ENCODE assay signal across 7 cellular contexts in the genomic region with DNA sequence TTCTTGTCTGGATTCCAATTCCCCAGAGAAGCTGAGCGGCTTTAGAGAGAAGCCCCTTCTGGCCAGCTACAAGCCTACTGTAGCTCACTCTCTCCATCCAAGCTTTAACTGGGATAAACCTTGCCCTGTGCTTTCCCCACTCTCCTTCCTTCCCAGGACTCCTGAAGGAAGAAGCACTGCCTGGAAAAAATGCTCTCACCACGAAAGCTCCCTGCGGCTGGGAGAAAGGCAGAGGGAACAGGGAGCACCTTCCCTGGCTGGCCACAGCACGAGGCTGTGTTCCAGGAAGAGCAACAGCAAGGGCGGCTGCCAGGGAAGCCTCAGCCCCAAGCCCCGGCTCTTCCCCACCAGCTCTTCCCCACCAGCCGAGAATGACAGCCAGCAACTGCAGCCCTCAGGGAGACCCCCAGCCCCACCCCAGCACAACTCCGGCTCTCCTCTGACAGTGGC. TPM values are rescaled to one million over a fixed set of nuclear protein-coding genes. Genes with fewer than 3 reads are reported as not detected.
DNase-seq lines count a peak whose midpoint lies in the region; ATAC-seq and TF ChIP-seq lines count a peak whose summit lies in the region.

No MANE protein-coding gene starts in this region.

- H3K4me1 ChIP-seq in iPS-15b (ENCODE audit: control insufficient read depth, insufficient read depth, low read length) = peaks cover 8% of the 10 kb centered on the region

- H3K9ac ChIP-seq in iPS-15b (ENCODE audit: low read depth, low read length) = peak overlapping the region; percentile 54

- in situ Hi-C loops in ACHN (cut with HindIII; ENCODE audit: low pct_ligation_motif_present, low pct_unique_long_range_greater_than_20kb, low sequenced_read_pairs) = no loop called here

- H3K36me3 Mint-ChIP-seq in HFFc6 (ENCODE audit: low read depth) = no peaks in the 10 kb centered on the region; the same call in 1 of the 2 replicates
- peaks cover 33% of the 10 kb centered on the region for H3K36me3 Mint-ChIP-seq in activated naive CD8-positive, alpha-beta T cell treated with anti-CD3 and anti-CD28 coated beads, Interleukin-2, amount 50 U/mL, for 24 hours (ENCODE audit: low read depth)
- H3K36me3 Mint-ChIP-seq in stimulated activated naive B cell treated with anti-CD40 and anti-IgM and Interleukin-4, amounts not matched to agents 10 μg/mL and 1 μg/mL and 100 μg/mL, for 72 hours = peaks cover 24 to 56% of the 10 kb centered on the region in 2 donors

- ATAC-seq in activated naive CD8-positive, alpha-beta T cell treated with anti-CD3 and anti-CD28 coated beads, Interleukin-2, amount 50 U/mL, for 24 hours = no peak
- no peak for ATAC-seq in stimulated activated naive B cell treated with anti-CD40 and anti-IgM and Interleukin-4, amounts not matched to agents 10 μg/mL and 1 μg/mL and 100 μg/mL, for 72 hours (replicated peaks)

- peaks cover 77% of the 10 kb centered on the region for H3K4me1 Mint-ChIP-seq in HFFc6 (ENCODE audit: low read depth)
- peaks cover 86% of the 10 kb centered on the region for H3K4me1 Mint-ChIP-seq in activated naive CD8-positive, alpha-beta T cell treated with anti-CD3 and anti-CD28 coated beads, Interleukin-2, amount 50 U/mL, for 24 hours
- H3K4me1 Mint-ChIP-seq in stimulated activated naive B cell treated with anti-CD40 and anti-IgM and Interleukin-4, amounts not matched to agents 10 μg/mL and 1 μg/mL and 100 μg/mL, for 72 hours = peaks cover 70 to 89% of the 10 kb centered on the region in 2 donors

- TF ChIP-seq CTCF in HFFc6 (IDR thresholded peaks at IDR 0.05) = no peak

- no peaks in the 10 kb centered on the region for H3K9me3 Mint-ChIP-seq in HFFc6
- H3K9me3 Mint-ChIP-seq in activated naive CD8-positive, alpha-beta T cell treated with anti-CD3 and anti-CD28 coated beads, Interleukin-2, amount 50 U/mL, for 24 hours = no peaks in the 10 kb centered on the region
- H3K9me3 Mint-ChIP-seq in stimulated activated naive B cell treated with anti-CD40 and anti-IgM and Interleukin-4, amounts not matched to agents 10 μg/mL and 1 μg/mL and 100 μg/mL, for 72 hours = no peaks in the 10 kb centered on the region

- H3K4me3 Mint-ChIP-seq in HFFc6 = peak overlapping the region; percentile 82
- H3K4me3 Mint-ChIP-seq in activated naive CD8-positive, alpha-beta T cell treated with anti-CD3 and anti-CD28 coated beads, Interleukin-2, amount 50 U/mL, for 24 hours = peak overlapping the region; percentile 91
- H3K4me3 Mint-ChIP-seq in stimulated activated naive B cell treated with anti-CD40 and anti-IgM and Interleukin-4, amounts not matched to agents 10 μg/mL and 1 μg/mL and 100 μg/mL, for 72 hours = peak overlapping the region; percentile 76 to 90

- peaks cover 7% of the 10 kb centered on the region for H3K27me3 ChIP-seq in iPS-15b (ENCODE audit: control insufficient read depth, insufficient read depth, low read length)

- H3K9me3 ChIP-seq in iPS-15b (ENCODE audit: control insufficient read depth, insufficient read depth, low read length) = no peaks in the 10 kb centered on the region

- H3K27ac Mint-ChIP-seq in HFFc6 = peak overlapping the region; percentile 96
- H3K27ac Mint-ChIP-seq in activated naive CD8-positive, alpha-beta T cell treated with anti-CD3 and anti-CD28 coated beads, Interleukin-2, amount 50 U/mL, for 24 hours = peak overlapping the region; percentile 97
- H3K27ac Mint-ChIP-seq in stimulated activated naive B cell treated with anti-CD40 and anti-IgM and Interleukin-4, amounts not matched to agents 10 μg/mL and 1 μg/mL and 100 μg/mL, for 72 hours = peak overlapping the region; percentile 90

- no peak overlapping the region for H3K4me3 ChIP-seq in iPS-15b (ENCODE audit: low read depth, low read length)

- no peak for DNase-seq in HFFc6
- no peak for DNase-seq in activated naive CD8-positive, alpha-beta T cell treated with anti-CD3 and anti-CD28 coated beads, Interleukin-2, amount 50 U/mL, for 24 hours
- DNase-seq in stimulated activated naive B cell treated with anti-CD40 and anti-IgM and Interleukin-4, amounts not matched to agents 10 μg/mL and 1 μg/mL and 100 μg/mL, for 72 hours = no peak
- DNase-seq in stimulated activated CD4-positive, alpha-beta T cell treated with anti-CD3 and anti-CD28 coated beads, Interleukin-4, amount 100 ng/mL, for 1 hour = no peak
- DNase-seq in ACHN = no peak
- no peak for DNase-seq in NOMO-1 treated with dmso at 0.1 percent for 144 hours (lab: John Stamatoyannopoulos, UW; ENCODE audit: unreplicated experiment)

- peaks cover 4% of the 10 kb centered on the region for H3K36me3 ChIP-seq in iPS-15b (ENCODE audit: control insufficient read depth, insufficient read depth, low read length)

- H3K27me3 Mint-ChIP-seq in HFFc6 (ENCODE audit: insufficient read depth) = peaks cover 17% of the 10 kb centered on the region
- no peaks in the 10 kb centered on the region for H3K27me3 Mint-ChIP-seq in activated naive CD8-positive, alpha-beta T cell treated with anti-CD3 and anti-CD28 coated beads, Interleukin-2, amount 50 U/mL, for 24 hours
- no peaks in the 10 kb centered on the region for H3K27me3 Mint-ChIP-seq in stimulated activated naive B cell treated with anti-CD40 and anti-IgM and Interleukin-4, amounts not matched to agents 10 μg/mL and 1 μg/mL and 100 μg/mL, for 72 hours

RNA-seq across cellular contexts. Expression of a gene that starts 40.8 kb away (rescaled TPM):
- total RNA-seq in HFFc6 (2021; fragmentation: NEBNext Ultra II Directional; extraction: Animal tissue kit (Norgen Biotek cat#: 25700)) = 10 to 100 TPM; 51.1 to 60.9 (median 53.2) TPM
